1 cellular context compared by ENCODE assay signal in the genomic region with DNA sequence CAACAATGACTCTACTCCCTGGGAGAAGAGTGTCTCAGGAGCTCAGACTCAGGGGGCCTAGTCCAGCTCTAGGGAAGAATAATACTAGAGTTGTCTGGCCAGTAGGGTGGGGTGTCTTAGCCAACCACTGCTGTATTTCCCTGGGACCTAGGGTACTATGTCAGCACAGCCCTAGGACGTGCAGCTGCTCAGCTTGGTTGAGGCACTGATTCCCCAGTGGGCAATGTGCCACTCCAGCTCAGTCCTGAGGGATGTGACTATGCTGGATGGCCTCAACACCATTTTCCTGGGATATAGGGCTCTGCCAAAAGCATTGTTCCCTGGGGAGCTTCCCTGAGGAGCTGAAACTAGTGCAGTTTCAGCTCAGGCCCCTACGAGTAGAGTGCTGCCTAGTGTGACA.
TF ChIP-seq lines count a peak whose summit lies in the region.

No MANE protein-coding gene starts in this region.

TF ChIP-seq in H1, 55 proteins besides CTCF, POLR2A, EP300 and RAD21 (continued from another document):
- TF ChIP-seq POU5F1 (IDR thresholded peaks at IDR 0.05; ENCODE audit: low read depth, low read length) = no peak
- TF ChIP-seq, protein P1, sequence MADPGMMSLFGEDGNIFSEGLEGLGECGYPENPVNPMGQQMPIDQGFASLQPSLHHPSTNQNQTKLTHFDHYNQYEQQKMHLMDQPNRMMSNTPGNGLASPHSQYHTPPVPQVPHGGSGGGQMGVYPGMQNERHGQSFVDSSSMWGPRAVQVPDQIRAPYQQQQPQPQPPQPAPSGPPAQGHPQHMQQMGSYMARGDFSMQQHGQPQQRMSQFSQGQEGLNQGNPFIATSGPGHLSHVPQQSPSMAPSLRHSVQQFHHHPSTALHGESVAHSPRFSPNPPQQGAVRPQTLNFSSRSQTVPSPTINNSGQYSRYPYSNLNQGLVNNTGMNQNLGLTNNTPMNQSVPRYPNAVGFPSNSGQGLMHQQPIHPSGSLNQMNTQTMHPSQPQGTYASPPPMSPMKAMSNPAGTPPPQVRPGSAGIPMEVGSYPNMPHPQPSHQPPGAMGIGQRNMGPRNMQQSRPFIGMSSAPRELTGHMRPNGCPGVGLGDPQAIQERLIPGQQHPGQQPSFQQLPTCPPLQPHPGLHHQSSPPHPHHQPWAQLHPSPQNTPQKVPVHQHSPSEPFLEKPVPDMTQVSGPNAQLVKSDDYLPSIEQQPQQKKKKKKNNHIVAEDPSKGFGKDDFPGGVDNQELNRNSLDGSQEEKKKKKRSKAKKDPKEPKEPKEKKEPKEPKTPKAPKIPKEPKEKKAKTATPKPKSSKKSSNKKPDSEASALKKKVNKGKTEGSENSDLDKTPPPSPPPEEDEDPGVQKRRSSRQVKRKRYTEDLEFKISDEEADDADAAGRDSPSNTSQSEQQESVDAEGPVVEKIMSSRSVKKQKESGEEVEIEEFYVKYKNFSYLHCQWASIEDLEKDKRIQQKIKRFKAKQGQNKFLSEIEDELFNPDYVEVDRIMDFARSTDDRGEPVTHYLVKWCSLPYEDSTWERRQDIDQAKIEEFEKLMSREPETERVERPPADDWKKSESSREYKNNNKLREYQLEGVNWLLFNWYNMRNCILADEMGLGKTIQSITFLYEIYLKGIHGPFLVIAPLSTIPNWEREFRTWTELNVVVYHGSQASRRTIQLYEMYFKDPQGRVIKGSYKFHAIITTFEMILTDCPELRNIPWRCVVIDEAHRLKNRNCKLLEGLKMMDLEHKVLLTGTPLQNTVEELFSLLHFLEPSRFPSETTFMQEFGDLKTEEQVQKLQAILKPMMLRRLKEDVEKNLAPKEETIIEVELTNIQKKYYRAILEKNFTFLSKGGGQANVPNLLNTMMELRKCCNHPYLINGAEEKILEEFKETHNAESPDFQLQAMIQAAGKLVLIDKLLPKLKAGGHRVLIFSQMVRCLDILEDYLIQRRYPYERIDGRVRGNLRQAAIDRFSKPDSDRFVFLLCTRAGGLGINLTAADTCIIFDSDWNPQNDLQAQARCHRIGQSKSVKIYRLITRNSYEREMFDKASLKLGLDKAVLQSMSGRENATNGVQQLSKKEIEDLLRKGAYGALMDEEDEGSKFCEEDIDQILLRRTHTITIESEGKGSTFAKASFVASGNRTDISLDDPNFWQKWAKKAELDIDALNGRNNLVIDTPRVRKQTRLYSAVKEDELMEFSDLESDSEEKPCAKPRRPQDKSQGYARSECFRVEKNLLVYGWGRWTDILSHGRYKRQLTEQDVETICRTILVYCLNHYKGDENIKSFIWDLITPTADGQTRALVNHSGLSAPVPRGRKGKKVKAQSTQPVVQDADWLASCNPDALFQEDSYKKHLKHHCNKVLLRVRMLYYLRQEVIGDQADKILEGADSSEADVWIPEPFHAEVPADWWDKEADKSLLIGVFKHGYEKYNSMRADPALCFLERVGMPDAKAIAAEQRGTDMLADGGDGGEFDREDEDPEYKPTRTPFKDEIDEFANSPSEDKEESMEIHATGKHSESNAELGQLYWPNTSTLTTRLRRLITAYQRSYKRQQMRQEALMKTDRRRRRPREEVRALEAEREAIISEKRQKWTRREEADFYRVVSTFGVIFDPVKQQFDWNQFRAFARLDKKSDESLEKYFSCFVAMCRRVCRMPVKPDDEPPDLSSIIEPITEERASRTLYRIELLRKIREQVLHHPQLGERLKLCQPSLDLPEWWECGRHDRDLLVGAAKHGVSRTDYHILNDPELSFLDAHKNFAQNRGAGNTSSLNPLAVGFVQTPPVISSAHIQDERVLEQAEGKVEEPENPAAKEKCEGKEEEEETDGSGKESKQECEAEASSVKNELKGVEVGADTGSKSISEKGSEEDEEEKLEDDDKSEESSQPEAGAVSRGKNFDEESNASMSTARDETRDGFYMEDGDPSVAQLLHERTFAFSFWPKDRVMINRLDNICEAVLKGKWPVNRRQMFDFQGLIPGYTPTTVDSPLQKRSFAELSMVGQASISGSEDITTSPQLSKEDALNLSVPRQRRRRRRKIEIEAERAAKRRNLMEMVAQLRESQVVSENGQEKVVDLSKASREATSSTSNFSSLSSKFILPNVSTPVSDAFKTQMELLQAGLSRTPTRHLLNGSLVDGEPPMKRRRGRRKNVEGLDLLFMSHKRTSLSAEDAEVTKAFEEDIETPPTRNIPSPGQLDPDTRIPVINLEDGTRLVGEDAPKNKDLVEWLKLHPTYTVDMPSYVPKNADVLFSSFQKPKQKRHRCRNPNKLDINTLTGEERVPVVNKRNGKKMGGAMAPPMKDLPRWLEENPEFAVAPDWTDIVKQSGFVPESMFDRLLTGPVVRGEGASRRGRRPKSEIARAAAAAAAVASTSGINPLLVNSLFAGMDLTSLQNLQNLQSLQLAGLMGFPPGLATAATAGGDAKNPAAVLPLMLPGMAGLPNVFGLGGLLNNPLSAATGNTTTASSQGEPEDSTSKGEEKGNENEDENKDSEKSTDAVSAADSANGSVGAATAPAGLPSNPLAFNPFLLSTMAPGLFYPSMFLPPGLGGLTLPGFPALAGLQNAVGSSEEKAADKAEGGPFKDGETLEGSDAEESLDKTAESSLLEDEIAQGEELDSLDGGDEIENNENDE (IDR thresholded peaks at IDR 0.05; ENCODE audit: insufficient replicate concordance, low read length) = no peak
- TF ChIP-seq HDAC6 (IDR thresholded peaks at IDR 0.05; ENCODE audit: low read depth, low read length) = no peak
- no peak for TF ChIP-seq KDM1A (IDR thresholded peaks at IDR 0.05; ENCODE audit: borderline replicate concordance, low read length)
- TF ChIP-seq SIX5 (IDR thresholded peaks at IDR 0.05; ENCODE audit: low read depth, low read length) = no peak
- no peak for TF ChIP-seq KDM4A (IDR thresholded peaks at IDR 0.05; ENCODE audit: low read depth, low read length, severe bottlenecking)
- TF ChIP-seq TAF7 (optimal IDR thresholded peaks at IDR 0.05; ENCODE audit: borderline replicate concordance, low read depth, low read length) = no peak
- no peak for TF ChIP-seq SIN3A (conservative IDR thresholded peaks at IDR 0.05 in 1 of 2, IDR thresholded peaks at IDR 0.05 in 1 of 2; ENCODE audit: low read depth in 1 of 2, low read length in 2 of 2)
- TF ChIP-seq PHF8 (conservative IDR thresholded peaks at IDR 0.05; ENCODE audit: low read depth, low read length) = no peak
